In the genomic region with DNA sequence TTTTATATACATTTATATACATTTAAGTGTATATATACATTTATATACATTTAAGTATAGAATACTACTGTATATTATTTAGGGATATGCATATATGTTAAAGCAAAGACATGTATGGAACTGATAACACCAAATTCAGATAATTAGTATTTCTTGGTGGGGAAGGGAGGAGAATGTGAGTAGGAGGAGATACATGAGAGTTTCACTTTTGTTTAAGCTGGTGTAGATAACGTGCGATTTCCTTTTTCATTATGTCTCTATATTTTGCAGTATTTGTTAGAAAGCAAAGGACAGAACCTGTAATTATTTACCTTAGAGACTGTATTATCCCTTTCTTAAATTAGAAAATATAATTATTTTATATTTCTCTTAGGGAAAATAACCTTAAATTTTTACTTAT, we compare ENCODE assay signal across 16 cellular contexts. TPM values are rescaled to one million over a fixed set of nuclear protein-coding genes. Genes with fewer than 3 reads are reported as not detected.
A peak's percentile ranks its signal among the peaks of the same experiment; 100 is the strongest.
DNase-seq lines count a peak whose midpoint lies in the region; ATAC-seq and TF ChIP-seq lines count a peak whose summit lies in the region.
"Had no signal": no experiment of that assay in that cellular context is flagged by ENCODE, and none has a peak within 500 bp of the region (broad histone marks: within the 10 kb centered on the region; RNA-seq: fewer than 3 reads in every experiment).

No MANE protein-coding gene starts in this region.

- no peak for TF ChIP-seq POLR2A in breast epithelium (IDR thresholded peaks at IDR 0.05)

- DNase-seq in activated naive CD4-positive, alpha-beta T cell (lab: John Stamatoyannopoulos, UW), result no peak
- DNase-seq in natural killer cell, result no peak
- no peak for DNase-seq in breast epithelium (ENCODE audit: low spot score in 2 of 2)
- no peak for DNase-seq in cerebellar cortex (ENCODE audit: low spot score)
- DNase-seq: activated T-cell treated with anti-CD3 and anti-CD28 coated beads for 4 hours; effector CD4-positive, alpha-beta T cell; foreskin keratinocyte; NCI-H2029 treated with DMSO at 0.1 percent for 48 hours; NK-92 treated with Interleukin-12 subunit alpha and Interleukin-12 subunit beta, amount 100 ng/mL, for 24 hours; stimulated activated CD4-positive, alpha-beta T cell treated with anti-CD3 and anti-CD28 coated beads, Interleukin-2, amount 100 ng/mL, for 24 hours had no signal

- ATAC-seq in GM21619 (IDR thresholded peaks at IDR 0.05; ENCODE audit: unreplicated experiment) (peak; percentile 59), HG03442 (IDR thresholded peaks at IDR 0.05; ENCODE audit: unreplicated experiment) (peak; percentile 53), natural killer cell (peak; percentile 59 to 68 (median 68)), GM18520 (IDR thresholded peaks at IDR 0.05; ENCODE audit: unreplicated experiment) (no peak)
- ATAC-seq: foreskin keratinocyte; stimulated activated memory B cell treated with anti-CD40 and anti-IgM and Interleukin-4, amounts not matched to agents 10 μg/mL and 1 μg/mL and 100 μg/mL, for 72 hours had no signal

- H3K4me1 Mint-ChIP-seq in activated naive CD4-positive, alpha-beta T cell treated with anti-CD3 and anti-CD28 coated beads, Interleukin-2, amount 50 U/mL, for 24 hours, result peaks cover 20% of the 10 kb centered on the region
- H3K4me1 Mint-ChIP-seq in natural killer cell, result peaks cover 11 to 13% of the 10 kb centered on the region in 2 donors

- H3K36me3 Mint-ChIP-seq in activated naive CD4-positive, alpha-beta T cell treated with anti-CD3 and anti-CD28 coated beads, Interleukin-2, amount 50 U/mL, for 24 hours, result peaks cover 4% of the 10 kb centered on the region
- no peaks in the 10 kb centered on the region for H3K36me3 Mint-ChIP-seq in natural killer cell

- H3K4me3 ChIP-seq in breast epithelium, result no peak overlapping the region
- H3K4me3 ChIP-seq: SJSA1 had no signal

- intact Hi-C loops in natural killer cell (cut with micrococcal nuclease) (loop anchor here (5.0 kb wide), 1 partner anchor 1064 kb away; no protein-coding TSS in a partner anchor), breast epithelium (cut with DNase I; ENCODE audit: low total_unique reads) (no loop called here)

- no peaks in the 10 kb centered on the region for H3K9me3 Mint-ChIP-seq in activated naive CD4-positive, alpha-beta T cell treated with anti-CD3 and anti-CD28 coated beads, Interleukin-2, amount 50 U/mL, for 24 hours
- no peaks in the 10 kb centered on the region for H3K9me3 Mint-ChIP-seq in natural killer cell
- H3K9me3 Mint-ChIP-seq: stimulated activated memory B cell treated with anti-CD40 and anti-IgM and Interleukin-4, amounts not matched to agents 10 μg/mL and 1 μg/mL and 100 μg/mL, for 72 hours had no signal

- H3K27ac Mint-ChIP-seq in activated naive CD4-positive, alpha-beta T cell treated with anti-CD3 and anti-CD28 coated beads, Interleukin-2, amount 50 U/mL, for 24 hours, result no peak overlapping the region
- peak overlapping the region; percentile 69 to 79 for H3K27ac Mint-ChIP-seq in natural killer cell
- H3K27ac Mint-ChIP-seq: stimulated activated memory B cell treated with anti-CD40 and anti-IgM and Interleukin-4, amounts not matched to agents 10 μg/mL and 1 μg/mL and 100 μg/mL, for 72 hours had no signal

- H3K27me3 ChIP-seq in breast epithelium, result no peaks in the 10 kb centered on the region
- H3K27me3 ChIP-seq: foreskin keratinocyte, SJSA1 had no signal

- no peaks in the 10 kb centered on the region for H3K27me3 Mint-ChIP-seq in activated naive CD4-positive, alpha-beta T cell treated with anti-CD3 and anti-CD28 coated beads, Interleukin-2, amount 50 U/mL, for 24 hours
- no peaks in the 10 kb centered on the region for H3K27me3 Mint-ChIP-seq in natural killer cell (ENCODE audit: low read depth in 2 of 2)
- H3K27me3 Mint-ChIP-seq: stimulated activated memory B cell treated with anti-CD40 and anti-IgM and Interleukin-4, amounts not matched to agents 10 μg/mL and 1 μg/mL and 100 μg/mL, for 72 hours had no signal

- H3K27ac ChIP-seq in breast epithelium, result no peak overlapping the region
- H3K27ac ChIP-seq: foreskin keratinocyte, SJSA1 had no signal

- peak overlapping the region; percentile 12 for H3K4me3 Mint-ChIP-seq in activated naive CD4-positive, alpha-beta T cell treated with anti-CD3 and anti-CD28 coated beads, Interleukin-2, amount 50 U/mL, for 24 hours
- peak overlapping the region; percentile 32 for H3K4me3 Mint-ChIP-seq in natural killer cell
- H3K4me3 Mint-ChIP-seq: stimulated activated memory B cell treated with anti-CD40 and anti-IgM and Interleukin-4, amounts not matched to agents 10 μg/mL and 1 μg/mL and 100 μg/mL, for 72 hours had no signal

- no peaks in the 10 kb centered on the region for H3K4me1 ChIP-seq in breast epithelium
- H3K4me1 ChIP-seq: foreskin keratinocyte, SJSA1 had no signal

- no peaks in the 10 kb centered on the region for H3K36me3 ChIP-seq in breast epithelium

- no peaks in the 10 kb centered on the region for H3K9me3 ChIP-seq in breast epithelium
- H3K9me3 ChIP-seq: SJSA1 had no signal

- TF ChIP-seq CTCF in natural killer cell (IDR thresholded peaks at IDR 0.05), result no peak
- TF ChIP-seq CTCF in breast epithelium (IDR thresholded peaks at IDR 0.05), result no peak

RNA-seq across cellular contexts. Expression of gene NIT2, which starts 16.6 kb away (rescaled TPM):
- total RNA-seq in natural killer cell (10 to 100 TPM; 21.5 to 25.1 (median 24.1) TPM), breast epithelium (10 to 100 TPM; 42.1 to 66.9 (median 43.3) TPM)

RNA-seq across cellular contexts. Expression of gene TBC1D23, which starts 57.1 kb away (rescaled TPM):
- total RNA-seq in natural killer cell (10 to 100 TPM; 38.8 to 50.3 (median 45.4) TPM), breast epithelium (10 to 100 TPM; 32.8 to 48.2 (median 42.9) TPM)
